Comparison of ENCODE assay signal across 8 cellular contexts in the genomic region with DNA sequence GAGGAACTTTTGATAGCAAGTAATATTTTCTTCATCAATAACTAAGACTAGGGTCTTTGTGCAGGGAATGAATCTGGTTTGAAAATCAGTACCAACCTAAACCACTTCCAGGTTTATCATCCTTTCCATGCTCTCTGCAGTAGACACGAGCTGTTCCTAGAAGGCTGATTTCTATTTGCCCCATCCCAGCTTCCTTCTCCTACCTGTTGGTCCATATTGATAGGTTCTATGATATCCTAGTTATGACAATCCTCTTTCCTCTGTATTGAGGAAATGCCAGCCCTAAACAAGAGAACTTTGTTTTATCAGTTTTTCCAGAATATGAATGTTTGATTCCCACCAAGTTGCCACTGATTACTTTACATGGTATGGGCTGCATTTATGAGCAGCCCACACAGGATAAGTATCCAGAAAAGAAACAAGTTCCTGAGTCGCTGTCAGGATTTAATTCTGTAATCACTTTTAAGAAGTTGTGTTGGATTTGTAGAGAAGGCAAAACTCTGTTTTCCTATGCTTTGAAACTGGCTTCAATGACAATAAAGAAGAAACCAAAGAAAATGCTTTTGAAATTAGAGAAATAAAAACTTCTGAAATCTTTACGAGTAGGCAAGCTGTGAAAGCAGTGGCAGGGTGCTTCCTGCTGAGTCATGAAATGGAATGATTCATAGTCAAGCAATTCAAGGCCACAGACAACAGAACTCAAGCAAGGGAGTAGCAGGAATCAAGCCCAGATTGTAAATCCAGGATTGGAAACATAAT. TPM values are rescaled to one million over a fixed set of nuclear protein-coding genes. Genes with fewer than 3 reads are reported as not detected.
DNase-seq lines count a peak whose midpoint lies in the region; ATAC-seq and TF ChIP-seq lines count a peak whose summit lies in the region.

No MANE protein-coding gene starts in this region.

- H3K4me1 ChIP-seq in rectal smooth muscle tissue (ENCODE audit: control insufficient read depth, insufficient read depth, low read length), result peaks cover 6% of the 10 kb centered on the region

- CTCF ChIA-PET in BJ (lab: Yijun Ruan, JAX), result interaction anchor here (1.7 kb wide), 1 partner anchor 48 kb away, joined by 6 read pairs; no protein-coding TSS in a partner anchor

- H3K27ac ChIP-seq in rectal smooth muscle tissue (ENCODE audit: low read depth, low read length), result peak overlapping the region; percentile 65

- peak; percentile 89 for DNase-seq in BJ (ENCODE audit: low read depth)
- peak; percentile 30 for DNase-seq in HuH-7 (ENCODE audit: low spot score)
- peak; percentile 29 for DNase-seq in activated naive CD4-positive, alpha-beta T cell treated with anti-CD3 and anti-CD28 coated beads, Interleukin-2, amount 50 U/mL, for 16 hours
- no peak for DNase-seq in Right ventricle myocardium superior
- DNase-seq in NCI-H2171 treated with DMSO at 0.1 percent for 48 hours (lab: John Stamatoyannopoulos, UW), result no peak

- no peak overlapping the region for H3K9ac ChIP-seq in rectal smooth muscle tissue (ENCODE audit: low read length)

- ATAC-seq in GM19452 (IDR thresholded peaks at IDR 0.05; ENCODE audit: unreplicated experiment) (peak; percentile 50), Right ventricle myocardium superior (ENCODE audit: poor library complexity) (peak; percentile 93), GM18873 (IDR thresholded peaks at IDR 0.05; ENCODE audit: low FRiP score, unreplicated experiment) (no peak)

- TF ChIP-seq CTCF in BJ (IDR thresholded peaks at IDR 0.05; ENCODE audit: insufficient read depth, low read depth, low read length), result no peak

- POLR2A ChIA-PET in BJ (lab: Charles Lee), result no interaction called here

- H3K36me3 ChIP-seq in BJ (ENCODE audit: control insufficient read depth, insufficient read depth, low read length) (no peaks in the 10 kb centered on the region), rectal smooth muscle tissue (ENCODE audit: control insufficient read depth, insufficient read depth, low read length) (no peaks in the 10 kb centered on the region)

- H3K4me3 ChIP-seq in BJ (ENCODE audit: low read depth, low read length) (no peak overlapping the region), rectal smooth muscle tissue (ENCODE audit: low read length) (no peak overlapping the region)

- intact Hi-C loops in Right ventricle myocardium superior (cut with DNase I), result no loop called here

- H3K27me3 ChIP-seq in BJ (ENCODE audit: control insufficient read depth, insufficient read depth, low read length) (no peaks in the 10 kb centered on the region), rectal smooth muscle tissue (ENCODE audit: control insufficient read depth, insufficient read depth, low read length) (no peaks in the 10 kb centered on the region)

RNA-seq across cellular contexts. Expression of a gene that starts 37.3 kb away (rescaled TPM):
- polyA plus RNA-seq in BJ (2011; rRNA removed), result 29.8 and 39.3 TPM in 2 replicates
- 12.9 and 17.8 TPM in 2 replicates for polyA minus RNA-seq in BJ (2011; rRNA and poly(A)+ RNA removed)
- total RNA-seq in Right ventricle myocardium superior, result 25.7 TPM

Comparison
In these comparisons a context has a peak if more than half of its experiments do, and no peak if none do; other contexts are left out.
1. DNase-seq: peak in BJ (single experiment), HuH-7 (single experiment) and activated naive CD4-positive, alpha-beta T cell treated with anti-CD3 and anti-CD28 coated beads, Interleukin-2, amount 50 U/mL, for 16 hours (single experiment); none in Right ventricle myocardium superior (single experiment) and NCI-H2171 treated with DMSO at 0.1 percent for 48 hours (single experiment).